ENCODE assay signal across 27 cellular contexts in the genomic region with DNA sequence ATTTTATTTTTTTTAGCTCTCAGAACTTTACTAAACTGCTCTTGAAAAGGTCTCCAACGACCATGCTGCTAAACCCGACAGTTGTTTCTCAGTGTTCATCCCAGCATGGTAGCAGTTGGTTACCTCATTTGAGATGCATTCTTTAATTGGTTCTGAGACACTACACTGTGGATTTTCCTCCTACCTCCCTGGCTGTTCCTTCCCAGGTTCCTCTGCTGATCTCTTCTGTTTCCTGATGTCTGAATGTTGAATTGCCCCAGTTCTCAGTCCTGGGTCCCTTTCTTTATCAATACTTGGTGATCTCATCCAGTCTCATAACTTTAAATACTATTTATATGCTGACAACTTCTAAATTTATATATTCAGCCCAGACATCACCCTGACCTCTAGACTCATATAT.
"Had no signal": no experiment of that assay in that cellular context is flagged by ENCODE, and none has a peak within 500 bp of the region (broad histone marks: within the 10 kb centered on the region; RNA-seq: fewer than 3 reads in every experiment).

No MANE protein-coding gene starts in this region.

- ATAC-seq: effector memory CD8-positive, alpha-beta T cell; esophagus mucosa; gastrocnemius medialis; gastroesophageal sphincter; heart left ventricle; heart right ventricle had no signal

- H3K36me3 ChIP-seq: colonic mucosa, esophagus muscularis mucosa, gastrocnemius medialis, gastroesophageal sphincter had no signal

- H3K27ac ChIP-seq: colonic mucosa, coronary artery, epithelial cell of prostate, esophagus muscularis mucosa, esophagus squamous epithelium, foreskin keratinocyte, gastrocnemius medialis, gastroesophageal sphincter, heart left ventricle, heart right ventricle had no signal

- H3K4me1 ChIP-seq: colonic mucosa, esophagus muscularis mucosa, gastrocnemius medialis, gastroesophageal sphincter, heart left ventricle, heart right ventricle had no signal

- FAIRE-seq: colon, endometrium, frontal cortex had no signal

- DNase-seq: colonic mucosa; cortex of kidney; dermis blood vessel endothelial cell; dorsolateral prefrontal cortex; effector CD4-positive, alpha-beta T cell; effector CD8-positive, alpha-beta T cell; effector memory CD4-positive, alpha-beta T cell; effector memory CD8-positive, alpha-beta T cell; endodermal cell; erythroblast; esophagus squamous epithelium; foreskin fibroblast; foreskin keratinocyte; foreskin melanocyte; gastrocnemius medialis; glutamatergic neuron; head of caudate nucleus; heart left ventricle; heart right ventricle had no signal

- H3K4me3 ChIP-seq: colonic mucosa, coronary artery, dorsolateral prefrontal cortex, esophagus muscularis mucosa, esophagus squamous epithelium, gastrocnemius medialis, gastroesophageal sphincter, heart left ventricle, heart right ventricle had no signal

- H3K27me3 ChIP-seq: colonic mucosa, dorsolateral prefrontal cortex, esophagus muscularis mucosa, esophagus squamous epithelium, foreskin keratinocyte, gastrocnemius medialis, gastroesophageal sphincter, heart left ventricle, heart right ventricle had no signal

- H3K9me3 ChIP-seq: colonic mucosa, esophagus muscularis mucosa, esophagus squamous epithelium, gastrocnemius medialis, gastroesophageal sphincter, heart left ventricle, heart right ventricle had no signal
